In the genomic region with DNA sequence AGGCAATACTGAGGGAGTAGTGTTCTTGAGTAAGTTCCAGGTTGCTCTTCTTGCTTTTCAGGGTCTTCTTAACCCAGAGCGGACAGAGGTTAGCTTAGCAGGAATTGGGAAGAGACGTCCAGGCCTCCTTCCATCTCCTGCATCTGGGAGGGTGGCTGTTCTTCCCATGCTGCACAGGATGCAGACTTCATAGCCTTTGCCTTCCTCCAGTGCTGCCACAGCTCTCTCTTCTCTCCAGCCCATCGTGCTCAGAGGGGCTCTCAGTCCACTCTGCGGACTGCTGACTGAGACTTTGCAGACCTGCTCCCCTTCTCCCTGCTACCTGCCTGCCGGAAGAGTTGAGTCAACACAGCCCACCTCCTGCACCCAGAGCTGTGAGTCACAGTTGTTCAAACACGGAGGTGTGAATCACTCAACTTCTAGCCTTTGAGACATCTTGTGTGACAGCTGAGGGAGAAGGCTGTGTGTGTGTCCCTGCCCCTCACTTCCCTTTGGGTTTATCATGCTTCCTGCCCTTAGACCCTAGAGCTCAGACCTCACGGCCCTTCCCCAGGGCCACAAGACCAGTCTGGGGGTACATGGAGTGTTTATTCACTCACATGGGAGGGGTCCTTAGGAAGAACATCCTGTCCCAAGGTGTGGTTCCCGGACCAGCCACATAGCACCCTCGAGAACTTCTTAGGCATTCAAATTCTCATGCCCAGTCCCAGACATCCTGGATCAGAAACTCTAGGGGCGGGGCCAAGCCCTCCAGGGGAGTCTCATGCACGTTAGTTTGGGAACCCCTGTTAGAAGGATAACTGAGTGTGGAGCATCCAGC, we compare ENCODE assay signal across 12 cellular contexts.
DNase-seq lines count a peak whose midpoint lies in the region; ATAC-seq and TF ChIP-seq lines count a peak whose summit lies in the region.
"Had no signal": no experiment of that assay in that cellular context is flagged by ENCODE, and none has a peak within 500 bp of the region (broad histone marks: within the 10 kb centered on the region; RNA-seq: fewer than 3 reads in every experiment).

No MANE protein-coding gene starts in this region.

- ATAC-seq in activated CD8-positive, alpha-beta T cell treated with anti-CD3 and anti-CD28 coated beads, Interleukin-2, amount 10 ng/mL, durations not matched to agents 7 days and 5 days, result peak; percentile 78
- no peak for ATAC-seq in HG02759 (IDR thresholded peaks at IDR 0.05; ENCODE audit: unreplicated experiment)
- ATAC-seq in HG03460 (IDR thresholded peaks at IDR 0.05; ENCODE audit: unreplicated experiment), result no peak
- no peak for ATAC-seq in left cardiac atrium
- ATAC-seq in GM19455 (IDR thresholded peaks at IDR 0.05; ENCODE audit: unreplicated experiment), result no peak

- H3K4me1 Mint-ChIP-seq in activated CD8-positive, alpha-beta T cell treated with anti-CD3 and anti-CD28 coated beads, Interleukin-2, amount 10 ng/mL, durations not matched to agents 7 days and 5 days (ENCODE audit: low read depth), result peaks cover 15% of the 10 kb centered on the region
- H3K4me1 Mint-ChIP-seq in endodermal cell, result peaks cover 7% of the 10 kb centered on the region
- H3K4me1 Mint-ChIP-seq: H9 had no signal

- CTCF ChIA-PET in activated CD8-positive, alpha-beta T cell treated with anti-CD3 and anti-CD28 coated beads, Interleukin-2, amount 10 ng/mL, durations not matched to agents 7 days and 5 days (lab: Charles Lee), result interaction anchor here (1.2 kb wide), 1 partner anchor 105 kb away, joined by 3 read pairs; no protein-coding TSS in a partner anchor

- H3K4me3 Mint-ChIP-seq in activated CD8-positive, alpha-beta T cell treated with anti-CD3 and anti-CD28 coated beads, Interleukin-2, amount 10 ng/mL, durations not matched to agents 7 days and 5 days, result no peak overlapping the region
- no peak overlapping the region for H3K4me3 Mint-ChIP-seq in endodermal cell
- H3K4me3 Mint-ChIP-seq: H9 had no signal

- no peaks in the 10 kb centered on the region for H3K9me3 ChIP-seq in endodermal cell (ENCODE audit: control insufficient read depth, low read length)

- no peaks in the 10 kb centered on the region for H3K36me3 Mint-ChIP-seq in activated CD8-positive, alpha-beta T cell treated with anti-CD3 and anti-CD28 coated beads, Interleukin-2, amount 10 ng/mL, durations not matched to agents 7 days and 5 days (ENCODE audit: low read depth)
- no peaks in the 10 kb centered on the region for H3K36me3 Mint-ChIP-seq in endodermal cell (ENCODE audit: low read depth)

- H3K27me3 Mint-ChIP-seq in activated CD8-positive, alpha-beta T cell treated with anti-CD3 and anti-CD28 coated beads, Interleukin-2, amount 10 ng/mL, durations not matched to agents 7 days and 5 days (ENCODE audit: low read depth), result peaks cover 14% of the 10 kb centered on the region
- peaks cover 40% of the 10 kb centered on the region for H3K27me3 Mint-ChIP-seq in endodermal cell (ENCODE audit: insufficient read depth)

- H3K4me1 ChIP-seq in endodermal cell (ENCODE audit: control insufficient read depth, insufficient read depth, low read length), result no peaks in the 10 kb centered on the region

- POLR2A ChIA-PET in activated CD8-positive, alpha-beta T cell treated with anti-CD3 and anti-CD28 coated beads, Interleukin-2, amount 10 ng/mL, durations not matched to agents 7 days and 5 days (lab: Charles Lee), result no interaction called here

- intact Hi-C loops in left cardiac atrium (cut with DNase I), result no loop called here

- 48 to 72% methylated on average over 3 to 11 of the region's 11 CpGs for WGBS in endodermal cell (ENCODE audit: insufficient coverage in 1 of 2, insufficient read length in 1 of 2), 2 experiments

- no peaks in the 10 kb centered on the region for H3K9me3 Mint-ChIP-seq in activated CD8-positive, alpha-beta T cell treated with anti-CD3 and anti-CD28 coated beads, Interleukin-2, amount 10 ng/mL, durations not matched to agents 7 days and 5 days (ENCODE audit: insufficient read depth)
- no peaks in the 10 kb centered on the region for H3K9me3 Mint-ChIP-seq in endodermal cell
- H3K9me3 Mint-ChIP-seq: H9 had no signal

- peaks cover 8% of the 10 kb centered on the region for H3K27me3 ChIP-seq in H7 (ENCODE audit: control insufficient read depth, insufficient read depth, low read length)
- H3K27me3 ChIP-seq in endodermal cell (ENCODE audit: control insufficient read depth, insufficient read depth, low read length, poor library complexity, severe bottlenecking), result peaks cover 28% of the 10 kb centered on the region

- DNase-seq in H7, result peak; percentile 22
- DNase-seq in activated CD8-positive, alpha-beta T cell treated with anti-CD3 and anti-CD28 coated beads, Interleukin-2, amount 10 ng/mL, durations not matched to agents 7 days and 5 days, result peak; percentile 53
- DNase-seq in endodermal cell, result peak; percentile 77
- DNase-seq in stimulated activated CD4-positive, alpha-beta T cell treated with anti-CD3 and anti-CD28 coated beads, TNF-alpha, amount 100 ng/mL, for 24 hours (ENCODE audit: low read depth in 3 of 3), result peak; percentile 28 to 43 (median 29)
- DNase-seq in left cardiac atrium, result no peak
- DNase-seq: activated CD4-positive, CD25-positive, alpha-beta regulatory T cell treated with anti-CD3 and anti-CD28 coated beads, Interleukin-2, amount 50 U/mL, for 72 hours; COR-L47; H9; NCI-H1436 had no signal

- TF ChIP-seq CTCF in endodermal cell (conservative IDR thresholded peaks at IDR 0.05), result no peak

- H3K4me3 ChIP-seq in H7 (ENCODE audit: insufficient read depth, low read depth, low read length), result no peak overlapping the region
- no peak overlapping the region for H3K4me3 ChIP-seq in endodermal cell (ENCODE audit: low read length)

- H3K9ac ChIP-seq in endodermal cell (ENCODE audit: extremely low read depth, low read length, poor library complexity, severe bottlenecking), result no peak overlapping the region

- H3K27ac ChIP-seq in endodermal cell (ENCODE audit: low read depth, low read length), result no peak overlapping the region

- peak overlapping the region; percentile 68 for H3K27ac Mint-ChIP-seq in activated CD8-positive, alpha-beta T cell treated with anti-CD3 and anti-CD28 coated beads, Interleukin-2, amount 10 ng/mL, durations not matched to agents 7 days and 5 days
- H3K27ac Mint-ChIP-seq in endodermal cell, result no peak overlapping the region
- H3K27ac Mint-ChIP-seq: H9 had no signal

- H3K36me3 ChIP-seq in H7 (replicated peaks; ENCODE audit: control insufficient read depth, insufficient read depth, low read length) (no peaks in the 10 kb centered on the region), endodermal cell (ENCODE audit: control insufficient read depth, insufficient read depth, low read length) (no peaks in the 10 kb centered on the region)
